Comparison of ENCODE assay signal across 23 cellular contexts in the genomic region with DNA sequence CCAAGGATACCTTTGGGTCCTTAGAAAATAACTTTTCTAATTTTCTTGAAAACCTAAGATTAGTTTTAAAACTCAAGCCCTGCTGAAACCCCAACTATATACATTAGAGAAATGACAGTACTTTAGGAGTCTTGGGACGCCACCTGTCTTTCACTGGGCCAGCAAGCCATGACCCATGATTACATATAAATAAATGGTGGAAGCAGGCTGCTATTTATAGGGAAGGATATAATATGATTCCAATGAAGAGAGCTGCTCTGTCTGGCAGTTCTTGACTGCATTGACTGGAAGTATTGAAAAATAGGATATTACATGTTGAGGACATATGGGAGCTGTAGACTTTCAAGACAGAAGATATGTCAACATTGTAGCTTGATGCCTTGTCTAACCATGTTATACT.
"Had no signal": no experiment of that assay in that cellular context is flagged by ENCODE, and none has a peak within 500 bp of the region (broad histone marks: within the 10 kb centered on the region; RNA-seq: fewer than 3 reads in every experiment).

No MANE protein-coding gene starts in this region.

- H3K4me3 ChIP-seq: body of pancreas, hepatocyte, lung, neural progenitor cell, spleen, thoracic aorta had no signal

- DNase-seq: activated CD4-positive, alpha-beta T cell treated with anti-CD3 and anti-CD28 coated beads for 1 hour; activated CD4-positive, alpha-beta T cell treated with anti-CD3 and anti-CD28 coated beads, Interleukin-2, amount 50 U/mL, for 1 hour; activated effector memory CD4-positive, alpha-beta T cell treated with Interleukin-2 at 50 U/mL for 16 hours; activated naive CD4-positive, alpha-beta T cell treated with anti-CD3 and anti-CD28 coated beads for 36 hours; activated naive CD8-positive, alpha-beta T cell treated with anti-CD3 and anti-CD28 coated beads, Interleukin-2, amount 50 U/mL, for 24 hours; activated T-cell treated with anti-CD3 and anti-CD28 coated beads, Interleukin-2, amount 50 U/mL, for 24 hours; body of pancreas; erythroblast; foreskin keratinocyte; immature natural killer cell; naive thymus-derived CD4-positive, alpha-beta T cell; posterior cingulate gyrus; spleen; stimulated activated CD4-positive, alpha-beta T cell treated with anti-CD3 and anti-CD28 coated beads, Interleukin-4, amount 100 ng/mL, for 1 hour; stimulated activated naive CD4-positive, alpha-beta T cell treated with Interleukin-2 at 50 U/mL for 16 hours; WERI-Rb-1 had no signal

- H3K27ac ChIP-seq: foreskin keratinocyte, hepatocyte, spleen, thoracic aorta, WERI-Rb-1 had no signal

- H3K9me3 ChIP-seq: body of pancreas, spleen, thoracic aorta had no signal

- H3K4me2 ChIP-seq: hepatocyte, neural progenitor cell had no signal

- ATAC-seq: activated naive CD8-positive, alpha-beta T cell treated with anti-CD3 and anti-CD28 coated beads, Interleukin-2, amount 50 U/mL, for 24 hours; body of pancreas; foreskin keratinocyte; left lobe of liver; naive thymus-derived CD4-positive, alpha-beta T cell had no signal

- H3K4me3 Mint-ChIP-seq: activated naive CD4-positive, alpha-beta T cell treated with anti-CD3 and anti-CD28 coated beads for 36 hours; activated naive CD8-positive, alpha-beta T cell treated with anti-CD3 and anti-CD28 coated beads, Interleukin-2, amount 50 U/mL, for 24 hours; activated T-cell treated with anti-CD3 and anti-CD28 coated beads, Interleukin-2, amount 50 U/mL, for 24 hours; immature natural killer cell; neural progenitor cell; T-helper 2 cell treated with Interferon-gamma antibody and Interleukin-4, amounts not matched to agents 5 μg/mL and 100 μg/mL, for 36 hours; type B pancreatic cell had no signal

- H3K27me3 Mint-ChIP-seq: activated naive CD8-positive, alpha-beta T cell treated with anti-CD3 and anti-CD28 coated beads, Interleukin-2, amount 50 U/mL, for 24 hours; activated T-cell treated with anti-CD3 and anti-CD28 coated beads, Interleukin-2, amount 50 U/mL, for 24 hours; naive thymus-derived CD4-positive, alpha-beta T cell; type B pancreatic cell had no signal

- H3K9ac ChIP-seq: neural progenitor cell had no signal

- H3K27me3 ChIP-seq: body of pancreas, foreskin keratinocyte, hepatocyte, spleen had no signal

- H3K27ac Mint-ChIP-seq: activated naive CD4-positive, alpha-beta T cell treated with anti-CD3 and anti-CD28 coated beads for 36 hours; activated naive CD8-positive, alpha-beta T cell treated with anti-CD3 and anti-CD28 coated beads, Interleukin-2, amount 50 U/mL, for 24 hours; activated T-cell treated with anti-CD3 and anti-CD28 coated beads, Interleukin-2, amount 50 U/mL, for 24 hours; immature natural killer cell; naive thymus-derived CD4-positive, alpha-beta T cell; neural progenitor cell; T-helper 2 cell treated with Interferon-gamma antibody and Interleukin-4, amounts not matched to agents 5 μg/mL and 100 μg/mL, for 36 hours; type B pancreatic cell had no signal

- H3K9me3 Mint-ChIP-seq: activated naive CD4-positive, alpha-beta T cell treated with anti-CD3 and anti-CD28 coated beads for 36 hours; activated naive CD8-positive, alpha-beta T cell treated with anti-CD3 and anti-CD28 coated beads, Interleukin-2, amount 50 U/mL, for 24 hours; activated T-cell treated with anti-CD3 and anti-CD28 coated beads, Interleukin-2, amount 50 U/mL, for 24 hours; immature natural killer cell; neural progenitor cell; T-helper 2 cell treated with Interferon-gamma antibody and Interleukin-4, amounts not matched to agents 5 μg/mL and 100 μg/mL, for 36 hours; type B pancreatic cell had no signal

- H2AFZ ChIP-seq: hepatocyte, neural progenitor cell had no signal

- H3K36me3 ChIP-seq: neural progenitor cell, spleen, thoracic aorta, WERI-Rb-1 had no signal
